28 cellular contexts compared by ENCODE assay signal in the genomic region with DNA sequence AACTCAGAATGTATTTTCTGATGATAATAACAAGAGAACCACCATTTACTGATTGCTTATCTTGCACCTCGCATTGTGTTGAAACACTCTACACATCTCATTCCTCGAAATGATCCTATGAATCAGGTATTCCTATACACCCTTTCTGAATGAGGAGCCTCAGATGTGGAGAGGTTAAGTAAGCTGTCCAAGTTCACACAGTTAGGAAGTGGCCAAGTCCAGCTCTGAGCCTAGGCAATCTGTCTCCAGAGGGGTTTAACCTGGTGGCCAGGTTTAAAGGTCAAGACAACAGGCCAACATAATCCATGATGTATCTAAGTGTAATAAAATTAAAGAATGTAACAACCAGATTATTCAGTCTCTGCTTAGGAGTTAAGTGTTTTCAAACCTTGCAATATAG.
"Had no signal": no experiment of that assay in that cellular context is flagged by ENCODE, and none has a peak within 500 bp of the region (broad histone marks: within the 10 kb centered on the region; RNA-seq: fewer than 3 reads in every experiment).

No MANE protein-coding gene starts in this region.

- H3K27me3 Mint-ChIP-seq: activated CD4-positive, alpha-beta T cell treated with anti-CD3 and anti-CD28 coated beads, Interleukin-2, amount 10 ng/mL, durations not matched to agents 7 days and 5 days; activated CD8-positive, alpha-beta T cell treated with anti-CD3 and anti-CD28 coated beads for 36 hours; activated naive CD4-positive, alpha-beta T cell treated with anti-CD3 and anti-CD28 coated beads, Interleukin-2, amount 50 U/mL, for 24 hours; central memory CD8-positive, alpha-beta T cell; dendritic cell treated with granulocyte-macrophage colony-stimulating factor and Interleukin-4, amounts not matched to agents 40 ng/mL and 50 ng/mL, for 4 days; naive B cell; stimulated activated memory B cell treated with anti-CD40 and anti-IgM and Interleukin-4, amounts not matched to agents 10 μg/mL and 1 μg/mL and 100 μg/mL, for 72 hours had no signal

- H3K36me3 Mint-ChIP-seq: naive B cell; stimulated activated memory B cell treated with anti-CD40 and anti-IgM and Interleukin-4, amounts not matched to agents 10 μg/mL and 1 μg/mL and 100 μg/mL, for 72 hours had no signal

- H3K36me3 ChIP-seq: esophagus muscularis mucosa, heart right ventricle, transverse colon, uterus had no signal

- H3K9ac ChIP-seq: parathyroid adenoma had no signal

- H3K9me3 ChIP-seq: psoas muscle, testis, transverse colon, uterus had no signal

- H3K9me3 Mint-ChIP-seq: central memory CD8-positive, alpha-beta T cell; stimulated activated memory B cell treated with anti-CD40 and anti-IgM and Interleukin-4, amounts not matched to agents 10 μg/mL and 1 μg/mL and 100 μg/mL, for 72 hours had no signal

- ATAC-seq: activated CD8-positive, alpha-beta T cell treated with anti-CD3 and anti-CD28 coated beads for 36 hours; activated T-cell treated with anti-CD3 and anti-CD28 coated beads, Interleukin-2, amount 50 U/mL, for 4 hours; heart right ventricle; left ventricle myocardium superior; psoas muscle; stimulated activated memory B cell treated with anti-CD40 and anti-IgM and Interleukin-4, amounts not matched to agents 10 μg/mL and 1 μg/mL and 100 μg/mL, for 72 hours had no signal

- H3K27me3 ChIP-seq: esophagus muscularis mucosa, heart right ventricle, testis, transverse colon, uterus had no signal

- H3K4me2 ChIP-seq: smooth muscle cell had no signal

- H3K4me3 ChIP-seq: esophagus muscularis mucosa, heart right ventricle, psoas muscle, smooth muscle cell, testis, transverse colon, uterus had no signal

- H2AFZ ChIP-seq: parathyroid adenoma had no signal

- H3K4me3 Mint-ChIP-seq: activated CD4-positive, alpha-beta T cell treated with anti-CD3 and anti-CD28 coated beads, Interleukin-2, amount 10 ng/mL, durations not matched to agents 7 days and 5 days; activated CD8-positive, alpha-beta T cell treated with anti-CD3 and anti-CD28 coated beads for 36 hours; activated T-cell treated with anti-CD3 and anti-CD28 coated beads, Interleukin-2, amount 50 U/mL, for 4 hours; central memory CD8-positive, alpha-beta T cell; dendritic cell treated with granulocyte-macrophage colony-stimulating factor and Interleukin-4, amounts not matched to agents 40 ng/mL and 50 ng/mL, for 4 days; naive B cell; neural crest cell; stimulated activated memory B cell treated with anti-CD40 and anti-IgM and Interleukin-4, amounts not matched to agents 10 μg/mL and 1 μg/mL and 100 μg/mL, for 72 hours had no signal

- H3K27ac Mint-ChIP-seq: activated CD8-positive, alpha-beta T cell treated with anti-CD3 and anti-CD28 coated beads for 36 hours; activated T-helper 2 cell treated with anti-CD3 and anti-CD28 coated beads, Interferon-gamma antibody, Interleukin-2, Interleukin-4, amounts not matched to agents 10 μg/mL and 5 μg/mL and 100 μg/mL, durations not matched to agents 14 hours and 24 hours and 36 hours; dendritic cell treated with granulocyte-macrophage colony-stimulating factor and Interleukin-4, amounts not matched to agents 40 ng/mL and 50 ng/mL, for 4 days had no signal

- H3K4me1 ChIP-seq: esophagus muscularis mucosa, psoas muscle, transverse colon, uterus had no signal

- DNase-seq: activated CD4-positive, alpha-beta T cell treated with anti-CD3 and anti-CD28 coated beads for 1 hour; activated CD4-positive, alpha-beta T cell treated with anti-CD3 and anti-CD28 coated beads, Interleukin-2, amount 10 ng/mL, durations not matched to agents 7 days and 5 days; activated CD8-positive, alpha-beta T cell treated with anti-CD3 and anti-CD28 coated beads for 36 hours; activated T-cell treated with anti-CD3 and anti-CD28 coated beads, Interleukin-2, amount 50 U/mL, for 4 hours; anterior cingulate cortex; foreskin melanocyte; heart right ventricle; left ventricle myocardium superior; mammary epithelial cell; naive B cell; nucleus accumbens; psoas muscle; stimulated activated CD4-positive, alpha-beta T cell treated with anti-CD3 and anti-CD28 coated beads, Interleukin-1b, Interleukin-23, amount 100 ng/mL, for 48 hours; stimulated activated CD4-positive, alpha-beta T cell treated with anti-CD3 and anti-CD28 coated beads, Interleukin-4, amount 100 ng/mL, for 4 hours; stimulated activated CD8-positive, alpha-beta memory T cell treated with anti-CD3 and anti-CD28 coated beads, Interleukin-4, amount 100 ng/mL, for 48 hours; T-helper 2 cell; testis; transverse colon; uterus had no signal

- H3K27ac ChIP-seq: esophagus muscularis mucosa, heart right ventricle, parathyroid adenoma, psoas muscle, transverse colon, uterus had no signal
